ENCODE assay signal across 1 cellular context in the genomic region with DNA sequence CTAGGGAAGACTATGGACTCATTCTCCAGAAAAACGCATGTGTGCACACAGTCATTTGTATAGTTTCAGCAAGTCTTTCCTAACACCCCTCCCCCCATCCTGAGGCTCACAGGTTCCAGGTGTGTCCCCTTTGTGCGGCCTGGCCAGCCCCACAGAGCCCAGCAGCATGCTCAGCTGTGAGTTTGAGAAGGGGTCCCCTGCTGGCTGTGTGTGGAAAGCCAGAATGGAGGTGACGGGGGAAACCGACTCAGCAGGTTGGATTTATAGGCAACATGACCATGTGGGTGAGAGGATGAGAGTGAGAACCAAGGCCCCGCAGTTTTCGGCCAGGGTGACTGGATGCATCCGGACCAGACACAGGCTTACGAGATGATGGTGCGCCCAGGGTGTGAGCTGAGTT.
TF ChIP-seq lines count a peak whose summit lies in the region.

No MANE protein-coding gene starts in this region.

TF ChIP-seq in H1, 55 proteins besides CTCF, POLR2A, EP300 and RAD21:
- TF ChIP-seq ASH2L (IDR thresholded peaks at IDR 0.05; ENCODE audit: low read length) (no peak), TAF1 (IDR thresholded peaks at IDR 0.05; ENCODE audit: low read depth, low read length) (no peak), MAFK (IDR thresholded peaks at IDR 0.05; ENCODE audit: low read depth, low read length) (no peak), HDAC2 (IDR thresholded peaks at IDR 0.05; ENCODE audit: borderline replicate concordance in 1 of 2, low read depth in 2 of 2, low read length in 2 of 2) (no peak), SRF (IDR thresholded peaks at IDR 0.05; ENCODE audit: low read depth, low read length) (no peak), TCF12 (IDR thresholded peaks at IDR 0.05; ENCODE audit: low read depth, low read length) (0 out of 2 replicates have a peak, but pooled peaks have one; percentile 23)
- TF ChIP-seq, protein P1, sequence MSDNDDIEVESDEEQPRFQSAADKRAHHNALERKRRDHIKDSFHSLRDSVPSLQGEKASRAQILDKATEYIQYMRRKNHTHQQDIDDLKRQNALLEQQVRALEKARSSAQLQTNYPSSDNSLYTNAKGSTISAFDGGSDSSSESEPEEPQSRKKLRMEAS (IDR thresholded peaks at IDR 0.05) = peak; percentile 35; the same call in 1 of the 2 replicates
- TF ChIP-seq, protein P2, sequence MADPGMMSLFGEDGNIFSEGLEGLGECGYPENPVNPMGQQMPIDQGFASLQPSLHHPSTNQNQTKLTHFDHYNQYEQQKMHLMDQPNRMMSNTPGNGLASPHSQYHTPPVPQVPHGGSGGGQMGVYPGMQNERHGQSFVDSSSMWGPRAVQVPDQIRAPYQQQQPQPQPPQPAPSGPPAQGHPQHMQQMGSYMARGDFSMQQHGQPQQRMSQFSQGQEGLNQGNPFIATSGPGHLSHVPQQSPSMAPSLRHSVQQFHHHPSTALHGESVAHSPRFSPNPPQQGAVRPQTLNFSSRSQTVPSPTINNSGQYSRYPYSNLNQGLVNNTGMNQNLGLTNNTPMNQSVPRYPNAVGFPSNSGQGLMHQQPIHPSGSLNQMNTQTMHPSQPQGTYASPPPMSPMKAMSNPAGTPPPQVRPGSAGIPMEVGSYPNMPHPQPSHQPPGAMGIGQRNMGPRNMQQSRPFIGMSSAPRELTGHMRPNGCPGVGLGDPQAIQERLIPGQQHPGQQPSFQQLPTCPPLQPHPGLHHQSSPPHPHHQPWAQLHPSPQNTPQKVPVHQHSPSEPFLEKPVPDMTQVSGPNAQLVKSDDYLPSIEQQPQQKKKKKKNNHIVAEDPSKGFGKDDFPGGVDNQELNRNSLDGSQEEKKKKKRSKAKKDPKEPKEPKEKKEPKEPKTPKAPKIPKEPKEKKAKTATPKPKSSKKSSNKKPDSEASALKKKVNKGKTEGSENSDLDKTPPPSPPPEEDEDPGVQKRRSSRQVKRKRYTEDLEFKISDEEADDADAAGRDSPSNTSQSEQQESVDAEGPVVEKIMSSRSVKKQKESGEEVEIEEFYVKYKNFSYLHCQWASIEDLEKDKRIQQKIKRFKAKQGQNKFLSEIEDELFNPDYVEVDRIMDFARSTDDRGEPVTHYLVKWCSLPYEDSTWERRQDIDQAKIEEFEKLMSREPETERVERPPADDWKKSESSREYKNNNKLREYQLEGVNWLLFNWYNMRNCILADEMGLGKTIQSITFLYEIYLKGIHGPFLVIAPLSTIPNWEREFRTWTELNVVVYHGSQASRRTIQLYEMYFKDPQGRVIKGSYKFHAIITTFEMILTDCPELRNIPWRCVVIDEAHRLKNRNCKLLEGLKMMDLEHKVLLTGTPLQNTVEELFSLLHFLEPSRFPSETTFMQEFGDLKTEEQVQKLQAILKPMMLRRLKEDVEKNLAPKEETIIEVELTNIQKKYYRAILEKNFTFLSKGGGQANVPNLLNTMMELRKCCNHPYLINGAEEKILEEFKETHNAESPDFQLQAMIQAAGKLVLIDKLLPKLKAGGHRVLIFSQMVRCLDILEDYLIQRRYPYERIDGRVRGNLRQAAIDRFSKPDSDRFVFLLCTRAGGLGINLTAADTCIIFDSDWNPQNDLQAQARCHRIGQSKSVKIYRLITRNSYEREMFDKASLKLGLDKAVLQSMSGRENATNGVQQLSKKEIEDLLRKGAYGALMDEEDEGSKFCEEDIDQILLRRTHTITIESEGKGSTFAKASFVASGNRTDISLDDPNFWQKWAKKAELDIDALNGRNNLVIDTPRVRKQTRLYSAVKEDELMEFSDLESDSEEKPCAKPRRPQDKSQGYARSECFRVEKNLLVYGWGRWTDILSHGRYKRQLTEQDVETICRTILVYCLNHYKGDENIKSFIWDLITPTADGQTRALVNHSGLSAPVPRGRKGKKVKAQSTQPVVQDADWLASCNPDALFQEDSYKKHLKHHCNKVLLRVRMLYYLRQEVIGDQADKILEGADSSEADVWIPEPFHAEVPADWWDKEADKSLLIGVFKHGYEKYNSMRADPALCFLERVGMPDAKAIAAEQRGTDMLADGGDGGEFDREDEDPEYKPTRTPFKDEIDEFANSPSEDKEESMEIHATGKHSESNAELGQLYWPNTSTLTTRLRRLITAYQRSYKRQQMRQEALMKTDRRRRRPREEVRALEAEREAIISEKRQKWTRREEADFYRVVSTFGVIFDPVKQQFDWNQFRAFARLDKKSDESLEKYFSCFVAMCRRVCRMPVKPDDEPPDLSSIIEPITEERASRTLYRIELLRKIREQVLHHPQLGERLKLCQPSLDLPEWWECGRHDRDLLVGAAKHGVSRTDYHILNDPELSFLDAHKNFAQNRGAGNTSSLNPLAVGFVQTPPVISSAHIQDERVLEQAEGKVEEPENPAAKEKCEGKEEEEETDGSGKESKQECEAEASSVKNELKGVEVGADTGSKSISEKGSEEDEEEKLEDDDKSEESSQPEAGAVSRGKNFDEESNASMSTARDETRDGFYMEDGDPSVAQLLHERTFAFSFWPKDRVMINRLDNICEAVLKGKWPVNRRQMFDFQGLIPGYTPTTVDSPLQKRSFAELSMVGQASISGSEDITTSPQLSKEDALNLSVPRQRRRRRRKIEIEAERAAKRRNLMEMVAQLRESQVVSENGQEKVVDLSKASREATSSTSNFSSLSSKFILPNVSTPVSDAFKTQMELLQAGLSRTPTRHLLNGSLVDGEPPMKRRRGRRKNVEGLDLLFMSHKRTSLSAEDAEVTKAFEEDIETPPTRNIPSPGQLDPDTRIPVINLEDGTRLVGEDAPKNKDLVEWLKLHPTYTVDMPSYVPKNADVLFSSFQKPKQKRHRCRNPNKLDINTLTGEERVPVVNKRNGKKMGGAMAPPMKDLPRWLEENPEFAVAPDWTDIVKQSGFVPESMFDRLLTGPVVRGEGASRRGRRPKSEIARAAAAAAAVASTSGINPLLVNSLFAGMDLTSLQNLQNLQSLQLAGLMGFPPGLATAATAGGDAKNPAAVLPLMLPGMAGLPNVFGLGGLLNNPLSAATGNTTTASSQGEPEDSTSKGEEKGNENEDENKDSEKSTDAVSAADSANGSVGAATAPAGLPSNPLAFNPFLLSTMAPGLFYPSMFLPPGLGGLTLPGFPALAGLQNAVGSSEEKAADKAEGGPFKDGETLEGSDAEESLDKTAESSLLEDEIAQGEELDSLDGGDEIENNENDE (IDR thresholded peaks at IDR 0.05; ENCODE audit: insufficient replicate concordance, low read length) = no peak
